12 cellular contexts compared by ENCODE assay signal in the genomic region with DNA sequence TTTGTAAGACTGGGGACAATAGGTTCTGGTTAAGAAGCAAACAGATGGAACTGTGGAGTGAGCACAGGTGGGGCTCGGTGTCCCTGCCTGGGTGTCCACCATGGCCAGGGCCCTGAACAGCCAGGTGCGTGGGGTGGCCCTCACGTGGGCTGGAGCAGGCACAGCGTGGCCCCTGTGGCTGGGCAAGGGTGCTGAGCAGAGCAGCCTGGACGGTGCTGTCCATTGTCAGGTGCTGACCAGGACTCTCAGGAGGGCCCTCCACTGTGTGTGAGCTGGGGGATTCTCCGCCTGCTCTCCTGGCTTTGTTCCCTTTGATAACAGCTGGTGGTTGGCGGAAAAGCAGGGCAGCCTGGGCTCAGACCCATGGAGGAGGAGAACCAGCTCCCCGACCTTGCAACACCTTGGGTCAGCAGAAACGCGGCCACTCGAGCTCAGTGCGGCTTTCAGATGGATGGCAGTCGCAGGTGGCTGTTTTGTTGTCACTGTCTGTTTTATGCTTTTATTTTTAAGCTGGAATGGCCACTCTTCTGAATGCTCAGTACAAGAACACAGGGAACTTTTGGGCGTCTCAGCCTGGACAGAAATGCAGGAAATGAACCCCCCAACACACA.
"Had no signal": no experiment of that assay in that cellular context is flagged by ENCODE, and none has a peak within 500 bp of the region (broad histone marks: within the 10 kb centered on the region; RNA-seq: fewer than 3 reads in every experiment).

No MANE protein-coding gene starts in this region.

- H3K9me3 ChIP-seq: body of pancreas, neutrophil had no signal

- H3K27ac ChIP-seq: body of pancreas, left ventricle myocardium inferior, neutrophil, tibial nerve had no signal

- H3K27me3 Mint-ChIP-seq: T-helper 17 cell had no signal

- ATAC-seq: activated naive CD4-positive, alpha-beta T cell treated with anti-CD3 and anti-CD28 coated beads, Interleukin-2, amount 50 U/mL, for 72 hours; body of pancreas; T-helper 17 cell had no signal

- H3K4me1 ChIP-seq: body of pancreas, left ventricle myocardium inferior, tibial nerve had no signal

- H3K36me3 Mint-ChIP-seq: activated naive CD4-positive, alpha-beta T cell treated with anti-CD3 and anti-CD28 coated beads, Interleukin-2, amount 50 U/mL, for 72 hours had no signal

- H3K4me3 Mint-ChIP-seq: T-helper 17 cell had no signal

- H3K9me3 Mint-ChIP-seq: activated naive CD4-positive, alpha-beta T cell treated with anti-CD3 and anti-CD28 coated beads, Interleukin-2, amount 50 U/mL, for 72 hours; activated T-helper 2 cell treated with anti-CD3 and anti-CD28 coated beads, Interferon-gamma antibody, Interleukin-2, Interleukin-4, amounts not matched to agents 10 μg/mL and 5 μg/mL and 100 μg/mL, durations not matched to agents 14 hours and 24 hours and 36 hours had no signal

- H3K36me3 ChIP-seq: left ventricle myocardium inferior, neutrophil, tibial nerve had no signal

- H3K27me3 ChIP-seq: body of pancreas, neutrophil, tibial nerve had no signal

- H3K27ac Mint-ChIP-seq: activated naive CD4-positive, alpha-beta T cell treated with anti-CD3 and anti-CD28 coated beads, Interleukin-2, amount 50 U/mL, for 72 hours; activated T-helper 2 cell treated with anti-CD3 and anti-CD28 coated beads, Interferon-gamma antibody, Interleukin-2, Interleukin-4, amounts not matched to agents 10 μg/mL and 5 μg/mL and 100 μg/mL, durations not matched to agents 14 hours and 24 hours and 36 hours; T-helper 17 cell had no signal

- DNase-seq: activated CD4-positive, CD25-positive, alpha-beta regulatory T cell; amniotic stem cell; body of pancreas; central memory CD4-positive, alpha-beta T cell; islet precursor cell; left ventricle myocardium inferior; small intestine; T-helper 17 cell had no signal

- H3K4me3 ChIP-seq: body of pancreas, left ventricle myocardium inferior, tibial nerve had no signal
